14 cellular contexts compared by ENCODE assay signal in the genomic region with DNA sequence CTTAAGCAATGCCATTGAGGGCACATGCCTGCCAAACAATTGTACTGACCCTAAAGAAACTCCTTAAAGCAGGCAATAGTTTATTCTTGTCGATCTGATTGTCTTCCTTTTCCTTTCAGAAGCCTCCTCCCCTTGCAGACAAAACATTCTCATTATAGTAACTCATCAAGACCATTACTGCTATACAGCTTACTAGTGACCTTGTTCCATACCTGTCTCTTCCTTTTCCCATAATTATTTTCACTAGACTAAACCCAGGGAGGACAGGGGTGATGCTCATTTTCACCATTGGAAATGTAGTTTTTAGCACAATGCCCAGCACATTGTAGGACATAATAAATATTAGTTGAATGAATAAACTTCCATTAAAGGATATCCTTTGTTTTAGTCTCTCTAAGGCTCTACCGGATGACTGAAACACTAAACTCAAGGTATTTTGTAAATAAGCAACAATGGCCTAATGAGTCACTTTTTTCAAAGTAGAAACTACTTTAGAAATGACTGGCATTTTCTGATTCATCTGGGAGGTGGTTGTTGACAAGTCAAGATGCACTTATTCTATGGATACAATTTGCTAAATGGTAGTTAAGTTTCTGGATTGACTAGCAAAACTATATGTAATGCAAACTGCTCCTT. TPM values are rescaled to one million over a fixed set of nuclear protein-coding genes. Genes with fewer than 3 reads are reported as not detected.
DNase-seq lines count a peak whose midpoint lies in the region; ATAC-seq, FAIRE-seq and TF ChIP-seq lines count a peak whose summit lies in the region.
"Had no signal": no experiment of that assay in that cellular context is flagged by ENCODE, and none has a peak within 500 bp of the region (broad histone marks: within the 10 kb centered on the region; RNA-seq: fewer than 3 reads in every experiment).

No MANE protein-coding gene starts in this region.

- H3K4me2 ChIP-seq in PC-9 (peak overlapping the region; percentile 25), HepG2 (ENCODE audit: low read depth, low read length) (no peak overlapping the region)

- H3K4me1 ChIP-seq in PC-9 (replicated peaks; ENCODE audit: insufficient read depth) (peaks cover 14% of the 10 kb centered on the region), HepG2 (ENCODE audit: insufficient read depth, low read length) (no peaks in the 10 kb centered on the region)
- H3K4me1 ChIP-seq: HAP-1 had no signal

- FAIRE-seq in HepG2 (lab: Jason Lieb, UNC) = no peak

- peaks cover 4% of the 10 kb centered on the region; the same call in 1 of the 2 replicates for H3K9me3 ChIP-seq in PC-9 (ENCODE audit: insufficient read depth, low read depth)
- H3K9me3 ChIP-seq in HepG2 (ENCODE audit: low read length) = no peaks in the 10 kb centered on the region
- H3K9me3 ChIP-seq: HAP-1 had no signal

- H3K36me3 ChIP-seq in PC-9 (ENCODE audit: low read depth) = no peaks in the 10 kb centered on the region
- no peaks in the 10 kb centered on the region for H3K36me3 ChIP-seq in HepG2 (replicated peaks in 1 of 2; ENCODE audit: control insufficient read depth in 1 of 2, insufficient read depth in 2 of 2, low read length in 2 of 2)
- H3K36me3 ChIP-seq: HAP-1 had no signal

- peaks cover 10% of the 10 kb centered on the region; the same call in 1 of the 2 replicates for H3F3A ChIP-seq in PC-9 (ENCODE audit: insufficient read depth, low read depth)

- H3K9me2 ChIP-seq in PC-9 (ENCODE audit: insufficient read depth) = no peaks in the 10 kb centered on the region

- H3K27ac ChIP-seq in PC-9 (peak overlapping the region; percentile 55), HepG2 (ENCODE audit: extremely low read length, insufficient read depth, low read length) (no peak overlapping the region)

- TF ChIP-seq POLR2A in HepG2 (IDR thresholded peaks at IDR 0.05; ENCODE audit: insufficient read depth in 1 of 2, low read depth in 2 of 2, low read length in 2 of 2) = no peak

- TF ChIP-seq RAD21 in HepG2 (CRISPR knock-in tag; IDR thresholded peaks at IDR 0.05) = no peak

- H3K4me3 ChIP-seq in PC-9 = no peak overlapping the region
- H3K4me3 ChIP-seq in fibroblast of pulmonary artery (replicated peaks; ENCODE audit: low read depth, low read length) = no peak overlapping the region
- H3K4me3 ChIP-seq in HepG2 (replicated peaks in 1 of 3; ENCODE audit: insufficient read depth in 1 of 3, low read depth in 2 of 3, low read length in 3 of 3) = no peak overlapping the region
- H3K4me3 ChIP-seq: HAP-1 had no signal

- DNase-seq in ELR (ENCODE audit: low read depth) (peak; percentile 79), HCEC 1CT (peak; percentile 68), PC-9 (peak in 1 of 2 experiments; percentile 72), fibroblast of pulmonary artery (ENCODE audit: low read depth) (peak; percentile 11), D341Med (ENCODE audit: low spot score) (no peak), NCI-H2081 (lab: John Stamatoyannopoulos, UW) (no peak), HepG2 (ENCODE audit: low spot score) (no peak)
- DNase-seq: activated gamma-delta T cell treated with Interleukin-2 at 50 U/mL for 16 hours, GF-D8, midbrain, NCI-H2171, occipital lobe had no signal

- TF ChIP-seq CTCF in PC-9 (conservative IDR thresholded peaks at IDR 0.05) = no peak
- no peak for TF ChIP-seq CTCF in fibroblast of pulmonary artery (IDR thresholded peaks at IDR 0.05; ENCODE audit: low read length, missing control alignments)
- no peak for TF ChIP-seq CTCF in HepG2 (CRISPR knock-in tag; IDR thresholded peaks at IDR 0.05)

- no peaks in the 10 kb centered on the region for H3K27me3 ChIP-seq in PC-9 (ENCODE audit: insufficient read depth, low read depth)
- H3K27me3 ChIP-seq in HepG2 (ENCODE audit: control insufficient read depth in 1 of 2, insufficient read depth in 2 of 2, low read length in 2 of 2) = no peaks in the 10 kb centered on the region

- in situ Hi-C loops in HepG2 (cut with HindIII; ENCODE audit: extremely low pct_ligation_motif_present, low pct_unique_long_range_greater_than_20kb) = no loop called here

- 50% methylated on average over 2 of the region's 2 CpGs for WGBS in HepG2 (ENCODE audit: low lambda C conversion rate)

- no peak overlapping the region for H3K9ac ChIP-seq in HepG2 (ENCODE audit: insufficient read depth, low read depth, low read length)

- TF ChIP-seq EP300 in HepG2 (IDR thresholded peaks at IDR 0.05; ENCODE audit: low read depth in 2 of 2, low read length in 2 of 2) (no peak), HepG2 (CRISPR knock-in tag; IDR thresholded peaks at IDR 0.05; ENCODE audit: borderline replicate concordance) (no peak)

- POLR2A ChIA-PET in PC-9 (lab: Charles Lee; ENCODE audit: unreplicated experiment) (no interaction called here), HepG2 (lab: Yijun Ruan, JAX) (no interaction called here)

- intact Hi-C loops in PC-9 (cut with micrococcal nuclease; ENCODE audit: unreplicated experiment) (no loop called here), HepG2 (cut with micrococcal nuclease; ENCODE audit: unreplicated experiment) (no loop called here)

- H3K79me2 ChIP-seq in PC-9 (ENCODE audit: low read depth) (no peaks in the 10 kb centered on the region), HepG2 (ENCODE audit: insufficient read depth, low read length) (no peaks in the 10 kb centered on the region)

- BruUV-seq in PC-9 (replicated peaks; lab: Mats Ljungman, UMichigan) (no TSS peak), HepG2 (replicated peaks; lab: Mats Ljungman, UMichigan) (no TSS peak)

- CTCF ChIA-PET in PC-9 (lab: Charles Lee) = no interaction called here
- CTCF ChIA-PET in HepG2 (lab: Yijun Ruan, JAX; ENCODE audit: low intra/inter-chr PET ratio, low total read pairs) = no interaction called here

- H2AFZ ChIP-seq in PC-9 = peak overlapping the region; percentile 56; the same call in 1 of the 2 replicates
- no peak overlapping the region for H2AFZ ChIP-seq in HepG2 (ENCODE audit: low read length)

- no peak for ATAC-seq in GM18517 (IDR thresholded peaks at IDR 0.05; ENCODE audit: unreplicated experiment)
- no peak for ATAC-seq in HepG2

- H4K20me1 ChIP-seq in PC-9 (ENCODE audit: insufficient read depth) = no peaks in the 10 kb centered on the region
- no peaks in the 10 kb centered on the region for H4K20me1 ChIP-seq in HepG2 (ENCODE audit: insufficient read depth, low read length)

RNA-seq across cellular contexts. Expression of a gene that starts 9.3 kb away (rescaled TPM):
- total RNA-seq in PC-9 (2021) (11.0 and 13.6 TPM in 2 replicates), HepG2 (2016; rRNA removed; fragmentation: Illumina TruSeq; extraction: Trizol) (15.7 and 25.1 TPM in 2 replicates)
- total RNA-seq in HepG2 (2016; cell fraction: cytosol; rRNA removed; fragmentation: Illumina TruSeq; extraction: Trizol; ENCODE audit: low read depth) = 1.1 and 3.2 TPM in 2 replicates
- 15.6 and 21.9 TPM in 2 replicates for total RNA-seq in HepG2 (2016; cell fraction: insoluble cytoplasmic fraction; rRNA removed; fragmentation: Illumina TruSeq; extraction: Trizol)
- 6.0 and 7.6 TPM in 2 replicates for total RNA-seq in HepG2 (2016; cell fraction: membrane; rRNA removed; fragmentation: Illumina TruSeq; extraction: Trizol)
- 11.5 and 14.2 TPM in 2 replicates for total RNA-seq in HepG2 (2016; cell fraction: nucleus; rRNA removed; fragmentation: Illumina TruSeq; extraction: Trizol)
- 3.8 and 4.4 TPM in 2 replicates for polyA plus RNA-seq in HepG2 (2011; rRNA removed)
- polyA plus RNA-seq in HepG2 (2011; cell fraction: cytosol; rRNA removed) = 2.1 and 3.3 TPM in 2 replicates
- 3.7 and 5.3 TPM in 2 replicates for polyA plus RNA-seq in HepG2 (2011; cell fraction: nucleus; rRNA removed)
- 8.6 and 9.2 TPM in 2 replicates for polyA plus RNA-seq in HepG2 (2012)
- polyA plus RNA-seq in HepG2 (2016; cell fraction: cytosol; fragmentation: Illumina TruSeq; extraction: Trizol; ENCODE audit: low read depth) = 0.53 and 0.63 TPM in 2 replicates
- 13.3 and 15.4 TPM in 2 replicates for polyA plus RNA-seq in HepG2 (2016; cell fraction: insoluble cytoplasmic fraction; fragmentation: Illumina TruSeq; extraction: Trizol; ENCODE audit: low read depth)
- 2.5 and 2.9 TPM in 2 replicates for polyA plus RNA-seq in HepG2 (2016; cell fraction: membrane; fragmentation: Illumina TruSeq; extraction: Trizol; ENCODE audit: low read depth)
- polyA plus RNA-seq in HepG2 (2016; cell fraction: nucleus; fragmentation: Illumina TruSeq; extraction: Trizol; ENCODE audit: insufficient read depth, low read depth) = 9.9 and 10.2 TPM in 2 replicates
- polyA minus RNA-seq in HepG2 (2011; rRNA and poly(A)+ RNA removed; ENCODE audit: low replicate concordance) = 2.9 and 5.6 TPM in 2 replicates
- 7.7 TPM in 2 replicates for polyA minus RNA-seq in HepG2 (2011; cell fraction: cytosol; rRNA and poly(A)+ RNA removed)
- 15.2 and 21.0 TPM in 2 replicates for polyA minus RNA-seq in HepG2 (2011; cell fraction: nucleus; rRNA and poly(A)+ RNA removed)

RNA-seq across cellular contexts. Expression of a gene that starts 45.8 kb away (rescaled TPM):
- total RNA-seq in PC-9 (2021) (8.8 and 11.9 TPM in 2 replicates), HepG2 (2016; rRNA removed; fragmentation: Illumina TruSeq; extraction: Trizol) (1.7 and 1.8 TPM in 2 replicates)
- 0.20 and 1.8 TPM in 2 replicates for total RNA-seq in HepG2 (2016; cell fraction: cytosol; rRNA removed; fragmentation: Illumina TruSeq; extraction: Trizol; ENCODE audit: low read depth)
- 2.7 and 4.4 TPM in 2 replicates for total RNA-seq in HepG2 (2016; cell fraction: insoluble cytoplasmic fraction; rRNA removed; fragmentation: Illumina TruSeq; extraction: Trizol)
- total RNA-seq in HepG2 (2016; cell fraction: membrane; rRNA removed; fragmentation: Illumina TruSeq; extraction: Trizol) = 2.0 and 2.1 TPM in 2 replicates
- 3.1 and 4.8 TPM in 2 replicates for total RNA-seq in HepG2 (2016; cell fraction: nucleus; rRNA removed; fragmentation: Illumina TruSeq; extraction: Trizol)
- polyA plus RNA-seq in HepG2 (2011; rRNA removed) = 5.9 and 7.4 TPM in 2 replicates
- polyA plus RNA-seq in HepG2 (2011; cell fraction: cytosol; rRNA removed) = 1.1 and 1.7 TPM in 2 replicates
- 0.92 and 2.1 TPM in 2 replicates for polyA plus RNA-seq in HepG2 (2011; cell fraction: nucleus; rRNA removed)
- polyA plus RNA-seq in HepG2 (2012) = 2.2 and 3.0 TPM in 2 replicates
- 1.2 and 1.6 TPM in 2 replicates for polyA plus RNA-seq in HepG2 (2016; cell fraction: cytosol; fragmentation: Illumina TruSeq; extraction: Trizol; ENCODE audit: low read depth)
- polyA plus RNA-seq in HepG2 (2016; cell fraction: insoluble cytoplasmic fraction; fragmentation: Illumina TruSeq; extraction: Trizol; ENCODE audit: low read depth) = 3.0 and 4.3 TPM in 2 replicates
- polyA plus RNA-seq in HepG2 (2016; cell fraction: membrane; fragmentation: Illumina TruSeq; extraction: Trizol; ENCODE audit: low read depth) = 1.4 and 2.3 TPM in 2 replicates
- 1.8 and 3.8 TPM in 2 replicates for polyA plus RNA-seq in HepG2 (2016; cell fraction: nucleus; fragmentation: Illumina TruSeq; extraction: Trizol; ENCODE audit: insufficient read depth, low read depth)
- 2.0 and 3.6 TPM in 2 replicates for polyA minus RNA-seq in HepG2 (2011; rRNA and poly(A)+ RNA removed; ENCODE audit: low replicate concordance)
- 0.44 and 1.3 TPM in 2 replicates for polyA minus RNA-seq in HepG2 (2011; cell fraction: cytosol; rRNA and poly(A)+ RNA removed)
- 16.2 and 17.7 TPM in 2 replicates for polyA minus RNA-seq in HepG2 (2011; cell fraction: nucleus; rRNA and poly(A)+ RNA removed)

RNA-seq across cellular contexts. Expression of a gene that starts 46.1 kb away (rescaled TPM):
- total RNA-seq in PC-9 (2021) (31.4 and 33.1 TPM in 2 replicates), HepG2 (2016; rRNA removed; fragmentation: Illumina TruSeq; extraction: Trizol) (43.7 and 80.2 TPM in 2 replicates)
- total RNA-seq in HepG2 (2016; cell fraction: cytosol; rRNA removed; fragmentation: Illumina TruSeq; extraction: Trizol; ENCODE audit: low read depth) = 3.1 and 3.5 TPM in 2 replicates
- total RNA-seq in HepG2 (2016; cell fraction: insoluble cytoplasmic fraction; rRNA removed; fragmentation: Illumina TruSeq; extraction: Trizol) = 46.3 and 90.6 TPM in 2 replicates
- total RNA-seq in HepG2 (2016; cell fraction: membrane; rRNA removed; fragmentation: Illumina TruSeq; extraction: Trizol) = 13.5 and 15.0 TPM in 2 replicates
- total RNA-seq in HepG2 (2016; cell fraction: nucleus; rRNA removed; fragmentation: Illumina TruSeq; extraction: Trizol) = 26.3 and 30.1 TPM in 2 replicates
- polyA plus RNA-seq in HepG2 (2011; rRNA removed) = 17.2 and 20.2 TPM in 2 replicates
- polyA plus RNA-seq in HepG2 (2011; cell fraction: cytosol; rRNA removed) = 11.5 and 14.9 TPM in 2 replicates
- polyA plus RNA-seq in HepG2 (2011; cell fraction: nucleus; rRNA removed) = 5.5 and 8.0 TPM in 2 replicates
- 20.8 and 29.1 TPM in 2 replicates for polyA plus RNA-seq in HepG2 (2012)
- polyA plus RNA-seq in HepG2 (2016; cell fraction: cytosol; fragmentation: Illumina TruSeq; extraction: Trizol; ENCODE audit: low read depth) = 2.0 and 2.9 TPM in 2 replicates
- 71.2 and 77.4 TPM in 2 replicates for polyA plus RNA-seq in HepG2 (2016; cell fraction: insoluble cytoplasmic fraction; fragmentation: Illumina TruSeq; extraction: Trizol; ENCODE audit: low read depth)
- 6.2 and 7.0 TPM in 2 replicates for polyA plus RNA-seq in HepG2 (2016; cell fraction: membrane; fragmentation: Illumina TruSeq; extraction: Trizol; ENCODE audit: low read depth)
- 28.1 and 28.7 TPM in 2 replicates for polyA plus RNA-seq in HepG2 (2016; cell fraction: nucleus; fragmentation: Illumina TruSeq; extraction: Trizol; ENCODE audit: insufficient read depth, low read depth)
- polyA minus RNA-seq in HepG2 (2011; rRNA and poly(A)+ RNA removed; ENCODE audit: low replicate concordance) = 18.1 and 47.8 TPM in 2 replicates
- 24.5 and 26.0 TPM in 2 replicates for polyA minus RNA-seq in HepG2 (2011; cell fraction: cytosol; rRNA and poly(A)+ RNA removed)
- 31.3 and 31.5 TPM in 2 replicates for polyA minus RNA-seq in HepG2 (2011; cell fraction: nucleus; rRNA and poly(A)+ RNA removed)

Comparison
In these comparisons a context has a peak if more than half of its experiments do, and no peak if none do; other contexts are left out.
1. DNase-seq: peak in ELR (single experiment), HCEC 1CT (single experiment) and fibroblast of pulmonary artery (single experiment); none in D341Med (single experiment), NCI-H2081 (0 of 2) and HepG2 (single experiment).